Comparison of ENCODE assay signal across 25 cellular contexts in genomic region chr2:65952966-65953365, GRCh38.
DNase-seq lines count a peak whose midpoint lies in the region; FAIRE-seq lines count a peak whose summit lies in the region.
"Had no signal": no experiment of that assay in that cellular context is flagged by ENCODE, and none has a peak within 500 bp of the region (broad histone marks: within the 10 kb centered on the region; RNA-seq: fewer than 3 reads in every experiment).

No MANE protein-coding gene starts in this region.

- no peak overlapping the region for H3K4me3 ChIP-seq in MG63
- H3K4me3 ChIP-seq in mesendoderm (ENCODE audit: low read length), result no peak overlapping the region
- H3K4me3 ChIP-seq: BLaER1, GM12878 had no signal

- H3K27me3 ChIP-seq in MG63 (no peaks in the 10 kb centered on the region), mesendoderm (ENCODE audit: insufficient read depth, low read length, poor library complexity) (no peaks in the 10 kb centered on the region)
- H3K27me3 ChIP-seq: BE2C, BLaER1 had no signal

- H2BK15ac ChIP-seq in mesendoderm (replicated peaks; ENCODE audit: low read depth), result no peak overlapping the region

- no peaks in the 10 kb centered on the region for H3K79me2 ChIP-seq in mesendoderm (ENCODE audit: control insufficient read depth, insufficient read depth, low read length)

- no peak overlapping the region for H3K18ac ChIP-seq in mesendoderm (ENCODE audit: low read length)

- no CpG with 5 or more reads among the region's 3 CpGs for WGBS in mesendoderm (ENCODE audit: extremely low coverage, insufficient coverage, low lambda C conversion rate)

- no peaks in the 10 kb centered on the region for H3K79me1 ChIP-seq in mesendoderm (ENCODE audit: low read length)

- H2BK120ac ChIP-seq in mesendoderm (ENCODE audit: low read depth, low read length), result no peak overlapping the region

- H3K9me3 ChIP-seq in MG63, result no peaks in the 10 kb centered on the region
- H3K9me3 ChIP-seq: BE2C, BLaER1 had no signal

- H2AK5ac ChIP-seq in mesendoderm (ENCODE audit: low read length), result no peak overlapping the region

- H3K4me2 ChIP-seq in mesendoderm (ENCODE audit: low read length), result no peak overlapping the region
- H3K4me2 ChIP-seq: BLaER1 had no signal

- H3K27ac ChIP-seq in mesendoderm (ENCODE audit: low read depth, low read length), result no peak overlapping the region
- H3K27ac ChIP-seq: 22Rv1, BLaER1 had no signal

- no peaks in the 10 kb centered on the region for H3K36me3 ChIP-seq in MG63
- no peaks in the 10 kb centered on the region for H3K36me3 ChIP-seq in mesendoderm (ENCODE audit: control insufficient read depth, insufficient read depth, low read length)
- H3K36me3 ChIP-seq: BE2C, BLaER1 had no signal

- peaks cover 5% of the 10 kb centered on the region for H3K4me1 ChIP-seq in mesendoderm (ENCODE audit: control insufficient read depth, low read depth, low read length)
- H3K4me1 ChIP-seq: BE2C, BLaER1 had no signal

- H2BK5ac ChIP-seq in mesendoderm (ENCODE audit: low read length), result no peak overlapping the region

- DNase-seq in MG63, result peak; percentile 44
- DNase-seq in mesendoderm, result no peak
- DNase-seq in urothelium cell line (ENCODE audit: low spot score), result no peak
- DNase-seq in A172 (ENCODE audit: low spot score), result no peak
- no peak for DNase-seq in middle frontal gyrus (ENCODE audit: extremely low spot score, low spot score)
- DNase-seq: ACHN; BE2C; C1 segment of cervical spinal cord; CD4-positive, alpha-beta memory T cell; CD4-positive, CD25-positive, alpha-beta regulatory T cell; CD8-positive, alpha-beta memory T cell; COR-L47; DMS 273 treated with DMSO at 0.1 percent for 48 hours; DMS153; DMS53; DMS79; DND-41; EL; GDM1 had no signal

- no peak overlapping the region for H3K4ac ChIP-seq in mesendoderm (ENCODE audit: low read depth, low read length)

- H3K56ac ChIP-seq in mesendoderm (ENCODE audit: low read length), result no peak overlapping the region

- H3K23ac ChIP-seq in mesendoderm (ENCODE audit: low read length), result peak overlapping the region; percentile 57

- no peak overlapping the region for H4K8ac ChIP-seq in mesendoderm (ENCODE audit: low read depth, low read length)

- H3K9ac ChIP-seq in mesendoderm (ENCODE audit: low read length), result no peak overlapping the region
- H3K9ac ChIP-seq: BLaER1 had no signal

- FAIRE-seq in urothelium cell line (lab: Jason Lieb, UNC), result peak; percentile 13
- FAIRE-seq: A204.1, GM12878, GM12892, GM18507 had no signal

- H4K5ac ChIP-seq in mesendoderm (ENCODE audit: low read length), result no peak overlapping the region
